ENCODE assay signal across 8 cellular contexts in the genomic region with DNA sequence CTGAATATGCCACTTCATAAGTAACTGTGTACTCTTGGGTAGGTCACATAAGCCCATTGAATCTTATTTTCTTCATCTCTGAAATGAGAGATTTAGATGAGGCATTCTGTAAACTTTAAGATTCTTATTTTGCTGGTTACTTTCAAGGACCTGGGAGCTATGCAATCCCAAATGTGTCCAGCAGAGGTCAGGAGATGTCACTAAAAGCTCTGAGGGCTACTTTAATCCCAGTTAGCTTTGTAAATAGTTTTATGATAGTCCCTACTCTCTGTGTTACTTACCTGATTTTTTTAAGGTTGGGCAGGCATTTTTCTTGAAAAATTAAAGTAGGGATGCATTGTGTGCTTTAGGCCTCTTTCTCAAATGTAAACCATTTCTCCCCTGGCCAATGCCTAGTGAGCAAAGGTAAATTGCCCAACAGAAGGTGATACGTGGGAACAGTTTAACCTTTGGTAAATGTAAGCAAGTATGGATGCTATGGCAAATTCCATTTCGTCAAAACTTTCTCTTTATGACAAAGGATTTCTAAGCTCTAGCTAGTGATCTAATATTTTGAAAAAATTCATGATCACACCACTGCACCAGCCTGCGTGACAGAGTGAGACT. TPM values are rescaled to one million over a fixed set of nuclear protein-coding genes. Genes with fewer than 3 reads are reported as not detected.
DNase-seq lines count a peak whose midpoint lies in the region; ATAC-seq, FAIRE-seq and TF ChIP-seq lines count a peak whose summit lies in the region.

No MANE protein-coding gene starts in this region.

- H2AFZ ChIP-seq in parathyroid adenoma: no peak overlapping the region

- H3K27me3 ChIP-seq in SJSA1 (replicated peaks) (no peaks in the 10 kb centered on the region), parathyroid adenoma (ENCODE audit: control insufficient read depth, insufficient read depth, low read length) (no peaks in the 10 kb centered on the region), upper lobe of right lung (no peaks in the 10 kb centered on the region)

- no peak overlapping the region for H3K27ac ChIP-seq in SJSA1
- no peak overlapping the region for H3K27ac ChIP-seq in parathyroid adenoma
- no peak overlapping the region for H3K27ac ChIP-seq in upper lobe of right lung

- ATAC-seq in upper lobe of right lung (peak; percentile 86), HG02840 (IDR thresholded peaks at IDR 0.05; ENCODE audit: low FRiP score, unreplicated experiment) (no peak)

- H3K9me3 ChIP-seq in SJSA1 (replicated peaks): no peaks in the 10 kb centered on the region
- no peaks in the 10 kb centered on the region for H3K9me3 ChIP-seq in parathyroid adenoma (ENCODE audit: control insufficient read depth, low read length)
- H3K9me3 ChIP-seq in upper lobe of right lung: no peaks in the 10 kb centered on the region

- H3K4me1 ChIP-seq in SJSA1 (replicated peaks) (no peaks in the 10 kb centered on the region), parathyroid adenoma (no peaks in the 10 kb centered on the region), upper lobe of right lung (peaks cover 21% of the 10 kb centered on the region)

- H3K4me3 ChIP-seq in SJSA1: no peak overlapping the region
- no peak overlapping the region for H3K4me3 ChIP-seq in parathyroid adenoma (ENCODE audit: low read depth, low read length)
- H3K4me3 ChIP-seq in upper lobe of right lung: no peak overlapping the region

- no peak overlapping the region for H3K9ac ChIP-seq in parathyroid adenoma

- intact Hi-C loops in upper lobe of right lung (cut with DNase I): loop anchor here (10.0 kb wide), 1 partner anchor 368 kb away; no protein-coding TSS in a partner anchor

- DNase-seq in DMS79 treated with DMSO at 0.1 percent for 48 hours (lab: John Stamatoyannopoulos, UW) (peak; percentile 43), LHCN-M2 (ENCODE audit: low read depth) (peak; percentile 60), SJSA1 (ENCODE audit: low read depth in 1 of 2, low spot score in 2 of 2) (peak; percentile 49 to 57), frontal cortex (ENCODE audit: low spot score in 2 of 2) (peak; percentile 43 to 63), upper lobe of right lung (no peak)
- DNase-seq in activated T-helper 9 cell treated with anti-CD3 and anti-CD28 coated beads, Interleukin-2, amount 50 U/mL, for 16 hours (ENCODE audit: low read depth): peak; percentile 50

- TF ChIP-seq CTCF in parathyroid adenoma (IDR thresholded peaks at IDR 0.05): peak; percentile 95
- TF ChIP-seq CTCF in upper lobe of right lung (IDR thresholded peaks at IDR 0.05): peak; percentile 96

- no peaks in the 10 kb centered on the region for H3K79me2 ChIP-seq in parathyroid adenoma

- no peaks in the 10 kb centered on the region for H3K36me3 ChIP-seq in SJSA1
- no peaks in the 10 kb centered on the region for H3K36me3 ChIP-seq in parathyroid adenoma (ENCODE audit: control insufficient read depth, insufficient read depth, low read length)
- H3K36me3 ChIP-seq in upper lobe of right lung: no peaks in the 10 kb centered on the region

- peak; percentile 82 for FAIRE-seq in frontal cortex (lab: Jason Lieb, UNC)

- H3K4me2 ChIP-seq in parathyroid adenoma (ENCODE audit: low read length): no peak overlapping the region

RNA-seq across cellular contexts. Expression of a gene that starts 57.1 kb away (rescaled TPM):
- total RNA-seq in LHCN-M2 (2014; rRNA removed): 75.1 and 82.6 TPM in 2 replicates
- polyA plus RNA-seq in LHCN-M2 (2012): 21.3 TPM
- total RNA-seq in SJSA1 (2014; rRNA removed; shearing (Covaris generic)): 55.3 and 59.7 TPM in 2 replicates
- 187 TPM for total RNA-seq in frontal cortex
- total RNA-seq in upper lobe of right lung: 360 TPM
